In the genomic region with DNA sequence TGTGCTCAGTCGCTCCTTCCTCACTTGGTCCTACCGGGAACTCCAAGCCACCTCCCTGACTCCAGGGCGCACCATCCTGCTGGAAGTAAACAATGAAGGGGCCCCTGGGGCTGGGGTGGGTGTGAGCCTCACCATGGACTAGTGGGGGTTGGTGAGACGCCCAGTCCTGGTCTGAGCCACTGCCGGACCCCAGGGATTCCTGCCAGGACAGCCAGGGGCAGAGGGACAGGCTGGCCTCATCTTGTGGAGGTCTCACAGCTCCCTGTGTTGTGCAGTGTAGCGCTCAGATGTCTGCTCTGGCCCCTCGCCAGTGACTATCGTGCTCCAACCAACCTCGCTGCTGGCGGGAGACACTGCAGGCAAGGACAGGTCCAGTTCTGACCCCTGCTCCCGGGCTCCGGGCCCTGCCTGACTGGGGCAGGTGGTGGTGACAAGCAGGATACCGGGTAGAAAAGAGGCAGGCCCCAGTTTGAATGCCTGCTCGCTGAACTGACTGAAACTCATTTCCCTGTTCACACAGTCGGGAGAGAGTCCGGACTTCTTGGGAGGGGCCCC, we compare ENCODE assay signal across 17 cellular contexts.
DNase-seq lines count a peak whose midpoint lies in the region; ATAC-seq lines count a peak whose summit lies in the region.
"Had no signal": no experiment of that assay in that cellular context is flagged by ENCODE, and none has a peak within 500 bp of the region (broad histone marks: within the 10 kb centered on the region; RNA-seq: fewer than 3 reads in every experiment).

No MANE protein-coding gene starts in this region.

- H3K27ac ChIP-seq in mesenchymal stem cell (ENCODE audit: low read length, poor library complexity, severe bottlenecking) = no peak overlapping the region
- H3K27ac ChIP-seq: GM23248, RWPE1 had no signal

- no peaks in the 10 kb centered on the region for H3K9me3 ChIP-seq in mesenchymal stem cell (ENCODE audit: control insufficient read depth, low read length)

- no peak overlapping the region for H3K23ac ChIP-seq in mesenchymal stem cell (ENCODE audit: low read length in 2 of 2)

- H2BK15ac ChIP-seq in mesenchymal stem cell (ENCODE audit: low read depth, poor library complexity, severe bottlenecking) = peak overlapping the region; percentile 4

- H2AFZ ChIP-seq in mesenchymal stem cell (ENCODE audit: low read depth, low read length) = no peak overlapping the region
- H2AFZ ChIP-seq: GM23248 had no signal

- H2BK120ac ChIP-seq in mesenchymal stem cell (ENCODE audit: low read depth, low read length) = no peak overlapping the region

- H3K36me3 ChIP-seq in mesenchymal stem cell (ENCODE audit: control insufficient read depth in 1 of 2, insufficient read depth in 2 of 2, low read depth in 1 of 2, low read length in 2 of 2) = no peaks in the 10 kb centered on the region

- no peak overlapping the region for H2BK5ac ChIP-seq in mesenchymal stem cell (ENCODE audit: low read depth, low read length, poor library complexity, severe bottlenecking)

- no peaks in the 10 kb centered on the region for H3K4me1 ChIP-seq in mesenchymal stem cell (ENCODE audit: control insufficient read depth, insufficient read depth, low read depth, low read length)

- no peak overlapping the region for H2BK12ac ChIP-seq in mesenchymal stem cell (ENCODE audit: low read length in 2 of 2)

- WGBS in mesenchymal stem cell = 81% methylated on average over 16 of the region's 16 CpGs

- no peak overlapping the region for H3K4ac ChIP-seq in mesenchymal stem cell (ENCODE audit: low read depth in 1 of 2, low read length in 2 of 2)

- no peak overlapping the region for H3K4me2 ChIP-seq in mesenchymal stem cell (ENCODE audit: low read length, poor library complexity, severe bottlenecking)

- no peak overlapping the region for H3K9ac ChIP-seq in mesenchymal stem cell (ENCODE audit: low read length)
- H3K9ac ChIP-seq: GM23248 had no signal

- H3K14ac ChIP-seq in mesenchymal stem cell (ENCODE audit: low read length in 2 of 2) = no peak overlapping the region

- DNase-seq in NCI-H748 (lab: John Stamatoyannopoulos, UW; ENCODE audit: unreplicated experiment) = peak; percentile 18
- DNase-seq in NCI-H748 treated with DMSO at 0.1 percent for 48 hours (lab: John Stamatoyannopoulos, UW) = no peak
- DNase-seq in NCI-H526 treated with DMSO at 0.1 percent for 48 hours (lab: John Stamatoyannopoulos, UW) = peak; percentile 0
- no peak for DNase-seq in mesenchymal stem cell
- peak; percentile 37 for DNase-seq in ureter (ENCODE audit: low spot score)
- no peak for DNase-seq in NCI-H2227 (lab: John Stamatoyannopoulos, UW; ENCODE audit: unreplicated experiment)
- DNase-seq: DMS153, GM23248, MV-4-11, NCI-H2029, NCI-H2171, NCI-H345, NCI-H510A treated with DMSO at 0.1 percent for 48 hours, NCI-H82 had no signal

- H3K27me3 ChIP-seq in mesenchymal stem cell (ENCODE audit: control insufficient read depth in 1 of 2, insufficient read depth in 1 of 2, low read length in 2 of 2) = no peaks in the 10 kb centered on the region

- H3K79me1 ChIP-seq in mesenchymal stem cell (replicated peaks; ENCODE audit: low read length, poor library complexity, severe bottlenecking) = no peaks in the 10 kb centered on the region

- H2AK5ac ChIP-seq in mesenchymal stem cell (ENCODE audit: low read length, severe bottlenecking) = no peak overlapping the region

- H4K91ac ChIP-seq in mesenchymal stem cell (ENCODE audit: low read length) = peak overlapping the region; percentile 24

- H3K4me3 ChIP-seq in mesenchymal stem cell (ENCODE audit: insufficient read depth in 1 of 2, low read depth in 1 of 2, low read length in 2 of 2) = no peak overlapping the region
- H3K4me3 ChIP-seq: GM23248, K562 had no signal

- no peak overlapping the region for H4K8ac ChIP-seq in mesenchymal stem cell (ENCODE audit: low read length)

- H3K18ac ChIP-seq in mesenchymal stem cell (ENCODE audit: low read depth in 1 of 2, low read length in 2 of 2) = no peak overlapping the region

- ATAC-seq in GM18868 (IDR thresholded peaks at IDR 0.05; ENCODE audit: unreplicated experiment) = no peak
- ATAC-seq: K562 had no signal

Comparison
In these comparisons a context has a peak if more than half of its experiments do, and no peak if none do; other contexts are left out.
1. DNase-seq: peak in NCI-H748 (single experiment), NCI-H526 treated with DMSO at 0.1 percent for 48 hours (single experiment) and ureter (single experiment); none in NCI-H748 treated with DMSO at 0.1 percent for 48 hours (single experiment), mesenchymal stem cell (single experiment) and NCI-H2227 (single experiment).